In genomic region chr12:66074561-66074960, GRCh38 we compare ENCODE assay signal across 20 cellular contexts. TPM values are rescaled to one million over a fixed set of nuclear protein-coding genes. Genes with fewer than 3 reads are reported as not detected.
DNase-seq lines count a peak whose midpoint lies in the region; ATAC-seq, FAIRE-seq and TF ChIP-seq lines count a peak whose summit lies in the region.
"Had no signal": no experiment of that assay in that cellular context is flagged by ENCODE, and none has a peak within 500 bp of the region (broad histone marks: within the 10 kb centered on the region; RNA-seq: fewer than 3 reads in every experiment).

No MANE protein-coding gene starts in this region.

- intact Hi-C loops in pancreas (cut with DNase I) = no loop called here

- no peak for FAIRE-seq in pancreas (lab: Jason Lieb, UNC)
- FAIRE-seq: A549, GM18507 had no signal

- H3K36me3 ChIP-seq in pancreas = no peaks in the 10 kb centered on the region
- H3K36me3 ChIP-seq: SJCRH30 had no signal

- 46 to 60% methylated on average over 2 of the region's 2 CpGs for WGBS in pancreas, 2 donors

- no peaks in the 10 kb centered on the region for H3K4me1 ChIP-seq in pancreas
- H3K4me1 ChIP-seq: A549 had no signal

- no peak for ATAC-seq in pancreas
- ATAC-seq: A549, PC-3 had no signal

- TF ChIP-seq CTCF in astrocyte of the cerebellum (IDR thresholded peaks at IDR 0.05; ENCODE audit: low read depth, low read length, missing control alignments) (no peak), fibroblast of pulmonary artery (IDR thresholded peaks at IDR 0.05; ENCODE audit: low read length, missing control alignments) (no peak), GM13976 (IDR thresholded peaks at IDR 0.05; ENCODE audit: borderline replicate concordance, control extremely low read depth, extremely low read depth, insufficient read depth, missing control alignments) (no peak), pancreas (IDR thresholded peaks at IDR 0.05) (no peak)

- no peaks in the 10 kb centered on the region for H3K9me3 ChIP-seq in pancreas
- H3K9me3 ChIP-seq: A549, Caco-2 had no signal

- in situ Hi-C loops in astrocyte of the cerebellum (cut with HindIII; ENCODE audit: low sequenced_read_pairs) = no loop called here
- in situ Hi-C loops in GM13976 (cut with MboI; ENCODE audit: low sequenced_read_pairs, unreplicated experiment) = no loop called here

- H3K4me3 ChIP-seq in astrocyte of the cerebellum (ENCODE audit: low read depth, low read length) (no peak overlapping the region), fibroblast of pulmonary artery (replicated peaks; ENCODE audit: low read depth, low read length) (no peak overlapping the region), pancreas (no peak overlapping the region)
- H3K4me3 ChIP-seq: A549, SJCRH30 had no signal

- H3K27me3 ChIP-seq in pancreas = peaks cover 0 to 4% (median 0%) of the 10 kb centered on the region in 4 donors
- H3K27me3 ChIP-seq: SJCRH30 had no signal

- DNase-seq in AG08396 (ENCODE audit: low spot score) (peak; percentile 9), H4 (ENCODE audit: low spot score) (peak; percentile 70), astrocyte of the cerebellum (ENCODE audit: low read depth) (peak; percentile 20), fibroblast of pulmonary artery (ENCODE audit: low read depth) (peak; percentile 44), GM13976 (ENCODE audit: low spot score) (no peak), inferior parietal cortex (ENCODE audit: extremely low spot score) (no peak), pancreas (no peak), NCI-H1417 treated with DMSO at 0.1 percent for 48 hours (lab: John Stamatoyannopoulos, UW) (no peak)
- DNase-seq: Caco-2; CD4-positive, CD25-positive, alpha-beta regulatory T cell; DMS53; GOT3; NCI-H1105 treated with DMSO at 0.1 percent for 48 hours; NCI-H187; NCI-H446; NCI-H69; PC-3 had no signal

- H3K27ac ChIP-seq in pancreas = no peak overlapping the region
- H3K27ac ChIP-seq: A549, SJCRH30 had no signal

RNA-seq across cellular contexts. Expression of gene LLPH, which starts 56.0 kb away (rescaled TPM):
- total RNA-seq in H4 (2014; rRNA removed; shearing (Covaris generic)) = 29.6 and 34.4 TPM in 2 replicates
- 10 to 100 TPM in 1 of 6 donors, 1 to 10 TPM in 5; 4.7 to 10.1 (median 7.9) TPM for total RNA-seq in pancreas
- 10 to 100 TPM in 1 of 2 donors, 1 to 10 TPM in 1; 3.8 to 10.5 TPM for polyA plus RNA-seq in pancreas

Comparison
In these comparisons a context has a peak if more than half of its experiments do, and no peak if none do; other contexts are left out.
1. DNase-seq: peak in AG08396 (single experiment), H4 (single experiment), astrocyte of the cerebellum (single experiment) and fibroblast of pulmonary artery (single experiment); none in GM13976 (single experiment), inferior parietal cortex (single experiment), pancreas (0 of 6) and NCI-H1417 treated with DMSO at 0.1 percent for 48 hours (single experiment).